Comparison of ENCODE assay signal across 15 cellular contexts in genomic region chr5:53820119-53820801, GRCh38.
A peak's percentile ranks its signal among the peaks of the same experiment; 100 is the strongest.
DNase-seq lines count a peak whose midpoint lies in the region; ATAC-seq lines count a peak whose summit lies in the region.
"Had no signal": no experiment of that assay in that cellular context is flagged by ENCODE, and none has a peak within 500 bp of the region (broad histone marks: within the 10 kb centered on the region; RNA-seq: fewer than 3 reads in every experiment).

No MANE protein-coding gene starts in this region.

- intact Hi-C loops in naive thymus-derived CD4-positive, alpha-beta T cell (cut with micrococcal nuclease): no loop called here

- CTCF ChIA-PET in naive thymus-derived CD4-positive, alpha-beta T cell (lab: Charles Lee): no interaction called here

- DNase-seq in NCI-H1105 treated with DMSO at 0.1 percent for 48 hours (lab: John Stamatoyannopoulos, UW) (peak; percentile 3), NCI-H1105 (lab: John Stamatoyannopoulos, UW) (no peak), glomerular visceral epithelial cell (ENCODE audit: extremely low spot score) (no peak), DMS53 treated with DMSO at 0.1 percent for 48 hours (lab: John Stamatoyannopoulos, UW; ENCODE audit: unreplicated experiment) (no peak)
- DNase-seq in naive thymus-derived CD4-positive, alpha-beta T cell: no peak
- DNase-seq: activated CD4-positive, alpha-beta memory T cell treated with anti-CD3 and anti-CD28 coated beads, Interleukin-2, amount 10 ng/mL, durations not matched to agents 7 days and 5 days; NCI-H524; occipital lobe; stimulated activated CD4-positive, alpha-beta T cell treated with anti-CD3 and anti-CD28 coated beads, Interleukin-4, amount 100 ng/mL, for 1 hour had no signal

- peaks cover 14% of the 10 kb centered on the region for H3K4me1 Mint-ChIP-seq in stimulated activated memory B cell treated with anti-CD40 and anti-IgM and Interleukin-4, amounts not matched to agents 10 μg/mL and 1 μg/mL and 100 μg/mL, for 72 hours
- no peaks in the 10 kb centered on the region for H3K4me1 Mint-ChIP-seq in naive thymus-derived CD4-positive, alpha-beta T cell
- H3K4me1 Mint-ChIP-seq: activated CD4-positive, alpha-beta memory T cell treated with anti-CD3 and anti-CD28 coated beads, Interleukin-2, amount 10 ng/mL, durations not matched to agents 7 days and 5 days had no signal

- H3K27me3 Mint-ChIP-seq in stimulated activated memory B cell treated with anti-CD40 and anti-IgM and Interleukin-4, amounts not matched to agents 10 μg/mL and 1 μg/mL and 100 μg/mL, for 72 hours: peaks cover 9% of the 10 kb centered on the region
- H3K27me3 Mint-ChIP-seq in naive thymus-derived CD4-positive, alpha-beta T cell: peaks cover 0 to 19% (median 10%) of the 10 kb centered on the region in 5 donors
- H3K27me3 Mint-ChIP-seq: activated CD4-positive, alpha-beta memory T cell treated with anti-CD3 and anti-CD28 coated beads, Interleukin-2, amount 10 ng/mL, durations not matched to agents 7 days and 5 days had no signal

- H3K27ac Mint-ChIP-seq in stimulated activated memory B cell treated with anti-CD40 and anti-IgM and Interleukin-4, amounts not matched to agents 10 μg/mL and 1 μg/mL and 100 μg/mL, for 72 hours: no peak overlapping the region
- no peak overlapping the region for H3K27ac Mint-ChIP-seq in naive thymus-derived CD4-positive, alpha-beta T cell
- H3K27ac Mint-ChIP-seq: activated CD4-positive, alpha-beta memory T cell treated with anti-CD3 and anti-CD28 coated beads, Interleukin-2, amount 10 ng/mL, durations not matched to agents 7 days and 5 days had no signal

- no peaks in the 10 kb centered on the region for H3K36me3 ChIP-seq in naive thymus-derived CD4-positive, alpha-beta T cell (ENCODE audit: control insufficient read depth in 2 of 3, insufficient read depth in 3 of 3, low read length in 3 of 3)

- no peaks in the 10 kb centered on the region for H3K27me3 ChIP-seq in naive thymus-derived CD4-positive, alpha-beta T cell (ENCODE audit: control insufficient read depth in 2 of 2, insufficient read depth in 2 of 2, low read length in 2 of 2)

- H3K27ac ChIP-seq in naive thymus-derived CD4-positive, alpha-beta T cell (ENCODE audit: low read depth, low read length): no peak overlapping the region
- H3K27ac ChIP-seq: 22Rv1 had no signal

- H3K4me1 ChIP-seq in naive thymus-derived CD4-positive, alpha-beta T cell (ENCODE audit: control insufficient read depth in 2 of 2, insufficient read depth in 2 of 2, low read length in 2 of 2): no peaks in the 10 kb centered on the region

- no peaks in the 10 kb centered on the region for H3K9me3 ChIP-seq in naive thymus-derived CD4-positive, alpha-beta T cell (ENCODE audit: control insufficient read depth in 2 of 3, low read length in 3 of 3)
- H3K9me3 ChIP-seq: SK-N-SH had no signal

- ATAC-seq in GM21825 (IDR thresholded peaks at IDR 0.05; ENCODE audit: unreplicated experiment) (peak; percentile 57), HG03175 (IDR thresholded peaks at IDR 0.05; ENCODE audit: unreplicated experiment) (peak; percentile 36)
- ATAC-seq in stimulated activated memory B cell treated with anti-CD40 and anti-IgM and Interleukin-4, amounts not matched to agents 10 μg/mL and 1 μg/mL and 100 μg/mL, for 72 hours: peak; percentile 56
- ATAC-seq in naive thymus-derived CD4-positive, alpha-beta T cell: no peak
- ATAC-seq: left lobe of liver had no signal

- no peak overlapping the region for H3K4me3 ChIP-seq in naive thymus-derived CD4-positive, alpha-beta T cell (ENCODE audit: low read length)

- H3K36me3 Mint-ChIP-seq in stimulated activated memory B cell treated with anti-CD40 and anti-IgM and Interleukin-4, amounts not matched to agents 10 μg/mL and 1 μg/mL and 100 μg/mL, for 72 hours: no peaks in the 10 kb centered on the region
- H3K36me3 Mint-ChIP-seq in naive thymus-derived CD4-positive, alpha-beta T cell: no peaks in the 10 kb centered on the region

- no peaks in the 10 kb centered on the region for H3K9me3 Mint-ChIP-seq in stimulated activated memory B cell treated with anti-CD40 and anti-IgM and Interleukin-4, amounts not matched to agents 10 μg/mL and 1 μg/mL and 100 μg/mL, for 72 hours
- H3K9me3 Mint-ChIP-seq in naive thymus-derived CD4-positive, alpha-beta T cell: no peaks in the 10 kb centered on the region
- H3K9me3 Mint-ChIP-seq: activated CD4-positive, alpha-beta memory T cell treated with anti-CD3 and anti-CD28 coated beads, Interleukin-2, amount 10 ng/mL, durations not matched to agents 7 days and 5 days had no signal

- POLR2A ChIA-PET in naive thymus-derived CD4-positive, alpha-beta T cell (lab: Charles Lee): no interaction called here

- no peak overlapping the region for H3K4me3 Mint-ChIP-seq in stimulated activated memory B cell treated with anti-CD40 and anti-IgM and Interleukin-4, amounts not matched to agents 10 μg/mL and 1 μg/mL and 100 μg/mL, for 72 hours
- H3K4me3 Mint-ChIP-seq in naive thymus-derived CD4-positive, alpha-beta T cell: no peak overlapping the region
- H3K4me3 Mint-ChIP-seq: activated CD4-positive, alpha-beta memory T cell treated with anti-CD3 and anti-CD28 coated beads, Interleukin-2, amount 10 ng/mL, durations not matched to agents 7 days and 5 days had no signal
